ENCODE assay signal across 5 cellular contexts in the genomic region with DNA sequence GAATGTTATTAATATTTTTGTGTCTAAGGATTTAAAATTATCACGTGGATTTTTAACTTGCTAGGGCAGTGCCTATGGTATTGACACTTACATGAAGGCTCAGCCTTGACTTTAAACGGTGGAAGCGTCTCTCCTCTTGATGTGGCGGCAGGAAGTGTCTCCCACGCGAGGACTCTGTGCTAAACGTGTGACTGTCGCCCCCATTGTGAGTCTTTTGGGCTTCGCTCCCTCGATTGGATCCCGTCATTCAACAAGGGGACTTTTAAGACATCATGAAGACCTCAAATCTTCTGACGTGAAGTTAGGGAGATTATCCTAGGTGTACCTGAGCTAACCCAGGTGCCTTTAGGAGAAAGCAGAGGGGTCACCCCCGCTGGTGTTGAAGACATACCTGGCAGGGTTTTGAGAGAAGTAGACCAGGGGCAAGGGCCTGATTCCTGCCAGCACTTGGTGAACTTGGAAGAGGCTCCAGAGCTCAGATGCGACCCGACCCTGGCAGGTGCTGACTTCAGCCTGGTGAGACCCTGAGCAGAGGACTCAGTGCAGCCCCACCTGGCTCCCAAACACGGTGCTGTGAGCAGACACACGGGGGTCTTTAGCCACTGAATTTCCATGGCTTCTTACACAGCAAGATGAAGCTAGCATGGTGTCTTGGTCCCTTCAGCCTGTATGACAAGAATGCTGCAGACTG. TPM values are rescaled to one million over a fixed set of nuclear protein-coding genes. Genes with fewer than 3 reads are reported as not detected.
"Had no signal": no experiment of that assay in that cellular context is flagged by ENCODE, and none has a peak within 500 bp of the region (broad histone marks: within the 10 kb centered on the region; RNA-seq: fewer than 3 reads in every experiment).

No MANE protein-coding gene starts in this region.

- H3K27ac Mint-ChIP-seq: GM23338 had no signal

- H3K4me3 Mint-ChIP-seq: GM23338, H9 had no signal

- H2AFZ ChIP-seq: GM23338 had no signal

- H3K4me3 ChIP-seq: GM23338 had no signal

- DNase-seq: HCEC 1CT, IMR-90 had no signal

- H3K9me3 Mint-ChIP-seq: H9 had no signal

- H3K4me2 ChIP-seq: GM23338 had no signal

- ATAC-seq: GM23338 had no signal

RNA-seq across cellular contexts. Expression of gene IRX4, which starts 55.7 kb away (rescaled TPM):
- total RNA-seq: HT-29, IMR-90 had no signal
- polyA plus RNA-seq: IMR-90 had no signal
